8 cellular contexts compared by ENCODE assay signal in genomic region chrX:154547245-154548027, GRCh38. TPM values are rescaled to one million over a fixed set of nuclear protein-coding genes. Genes with fewer than 3 reads are reported as not detected.
DNase-seq lines count a peak whose midpoint lies in the region; ATAC-seq and TF ChIP-seq lines count a peak whose summit lies in the region.

TSS of gene IKBKG (plus strand) at chrX:154547620. CDS start at chrX:154552003, 4,383 bp downstream.

- peak; percentile 74 for DNase-seq in AG04450 (ENCODE audit: low read depth, low spot score)
- DNase-seq in NCI-H226 = peak; percentile 87
- DNase-seq in activated B cell treated with CpG ODN at 0.5 μM for 24 hours = peak; percentile 86
- DNase-seq in cardiac fibroblast (ENCODE audit: low read depth in 2 of 2) = peak; percentile 91 to 94
- DNase-seq in iris pigment epithelial cell (ENCODE audit: low read depth) = peak; percentile 89
- DNase-seq in stimulated activated CD4-positive, alpha-beta T cell treated with anti-CD3 and anti-CD28 coated beads, Interleukin-12 subunit alpha, Interleukin-12 subunit beta, amount 100 ng/mL, for 24 hours (ENCODE audit: low read depth in 2 of 2) = peak; percentile 76 to 84

- peaks cover 26% of the 10 kb centered on the region for H3K36me3 Mint-ChIP-seq in activated B cell treated with CpG ODN at 0.5 μM for 24 hours (ENCODE audit: low read depth)

- TF ChIP-seq POLR2A in GM18951 (IDR thresholded peaks at IDR 0.05; ENCODE audit: extremely low read depth, insufficient read depth, insufficient read length) = peak; percentile 63

- ATAC-seq in HG03175 (IDR thresholded peaks at IDR 0.05; ENCODE audit: unreplicated experiment) (peak; percentile 83), activated B cell treated with CpG ODN at 0.5 μM for 24 hours (ENCODE audit: low read depth) (peak; percentile 81)

- H3K27me3 Mint-ChIP-seq in activated B cell treated with CpG ODN at 0.5 μM for 24 hours = no peaks in the 10 kb centered on the region

- H3K4me3 ChIP-seq in AG04450 (ENCODE audit: low read depth, low read length) (peak within 1 kb of the TSS; percentile 79), cardiac fibroblast (replicated peaks in 1 of 2; ENCODE audit: low read depth in 2 of 2, low read length in 2 of 2) (peak within 1 kb of the TSS; percentile 68 to 71)

- no peaks in the 10 kb centered on the region for H3K9me3 ChIP-seq in AG04450 (ENCODE audit: control insufficient read depth, insufficient read depth, low read length)

- CTCF ChIA-PET in AG04450 (lab: Charles Lee) = interaction anchor here (1.4 kb wide), 1 partner anchor 202 kb away, joined by 5 read pairs; no protein-coding TSS in a partner anchor
- CTCF ChIA-PET in activated B cell treated with CpG ODN at 0.5 μM for 24 hours (lab: Charles Lee) = no interaction called here

- peak within 1 kb of the TSS; percentile 86 for H3K4me3 Mint-ChIP-seq in activated B cell treated with CpG ODN at 0.5 μM for 24 hours

- H3K27ac Mint-ChIP-seq in activated B cell treated with CpG ODN at 0.5 μM for 24 hours = peak within 1 kb of the TSS; percentile 95

- in situ Hi-C loops in GM18951 (cut with MboI; ENCODE audit: low sequenced_read_pairs, unreplicated experiment) = loop anchor here (25.0 kb wide), 2 partner anchors 535 to 1585 kb away; partner anchors contain the start of gene IRAK1

- POLR2A ChIA-PET in AG04450 (lab: Yijun Ruan, JAX) (interaction anchor here (0.9 kb wide), 1 partner anchor 30 kb away, joined by 3 read pairs; no protein-coding TSS in a partner anchor), activated B cell treated with CpG ODN at 0.5 μM for 24 hours (lab: Charles Lee) (interaction anchor here (0.7 to 2.0 kb wide), 15 partner anchors 20 to 623 kb away, joined by 3 to 13 read pairs (median 4); partner anchors contain the start of genes DKC1, FAM50A, RPL10 and SLC10A3)

- TF ChIP-seq CTCF in AG04450 (IDR thresholded peaks at IDR 0.05; ENCODE audit: low read depth, low read length) (no peak), activated B cell treated with CpG ODN at 0.5 μM for 24 hours (IDR thresholded peaks at IDR 0.05) (no peak), cardiac fibroblast (IDR thresholded peaks at IDR 0.05; ENCODE audit: low read depth, low read length) (no peak)

- H3K27me3 ChIP-seq in AG04450 (ENCODE audit: control insufficient read depth, insufficient read depth, low read length) = no peaks in the 10 kb centered on the region

- no peaks in the 10 kb centered on the region for H3K9me3 Mint-ChIP-seq in activated B cell treated with CpG ODN at 0.5 μM for 24 hours

- intact Hi-C loops in activated B cell treated with CpG ODN at 0.5 μM for 24 hours (cut with micrococcal nuclease) = loop anchor here (1.0 kb wide), 3 partner anchors 31 to 215 kb away; partner anchors contain the start of genes DKC1 and FAM3A

- peaks cover 45% of the 10 kb centered on the region for H3K4me1 Mint-ChIP-seq in activated B cell treated with CpG ODN at 0.5 μM for 24 hours

- peak within 1 kb of the TSS; percentile 93 for H3K27ac ChIP-seq in AG04450 (ENCODE audit: low read depth, low read length)

RNA-seq across cellular contexts. Expression of gene IKBKG, which starts in this region (rescaled TPM):
- 25.1 and 35.8 TPM in 2 replicates for polyA plus RNA-seq in AG04450 (2011; rRNA removed)
- polyA minus RNA-seq in AG04450 (2011; rRNA and poly(A)+ RNA removed) = 12.6 and 20.1 TPM in 2 replicates
- 52.9 and 61.1 TPM in 2 replicates for total RNA-seq in activated B cell treated with CpG ODN at 0.5 μM for 24 hours

Comparison
In these comparisons a context has a peak if more than half of its experiments do, and no peak if none do; other contexts are left out.
1. Peak in every context shown above with its lines: DNase-seq, ATAC-seq, H3K4me3 ChIP-seq and H3K27ac ChIP-seq.